8 cellular contexts compared by ENCODE assay signal in the genomic region with DNA sequence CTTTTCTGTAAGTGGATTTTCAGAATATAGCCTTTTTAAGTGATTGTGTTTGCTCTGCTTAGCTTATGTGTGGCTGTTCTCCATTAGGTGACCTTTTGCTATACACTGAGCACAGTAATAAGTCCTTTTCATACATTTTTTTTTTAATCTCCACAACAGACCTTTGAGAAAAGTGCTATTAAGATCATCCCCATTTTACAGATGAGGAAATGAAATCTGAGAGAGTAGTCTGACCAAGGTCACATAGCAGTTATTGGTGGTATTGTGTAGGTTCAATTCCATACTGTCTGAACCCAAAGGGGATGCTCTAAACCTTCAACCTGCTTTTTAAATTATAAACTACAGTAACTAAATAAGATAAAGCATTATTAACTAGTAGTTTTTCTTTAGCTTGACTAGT.
A peak's percentile ranks its signal among the peaks of the same experiment; 100 is the strongest.
DNase-seq lines count a peak whose midpoint lies in the region; ATAC-seq and TF ChIP-seq lines count a peak whose summit lies in the region.

No MANE protein-coding gene starts in this region.

- H3K36me3 Mint-ChIP-seq in nephron (ENCODE audit: low read depth) = peaks cover 10% of the 10 kb centered on the region

- H3K27ac Mint-ChIP-seq in nephron = peak overlapping the region; percentile 99

- H3K9me3 ChIP-seq in BLaER1 = no peaks in the 10 kb centered on the region

- peak overlapping the region; percentile 99 for H3K4me3 ChIP-seq in BLaER1
- peak overlapping the region; percentile 98 for H3K4me3 ChIP-seq in LNCaP clone FGC (ENCODE audit: low read depth, low read length)
- peak overlapping the region; percentile 84 for H3K4me3 ChIP-seq in coronary artery

- H3K4me2 ChIP-seq in BLaER1 = peak overlapping the region; percentile 94

- H3K27me3 Mint-ChIP-seq in nephron (ENCODE audit: low read depth) = no peaks in the 10 kb centered on the region

- H3K9me3 Mint-ChIP-seq in nephron = no peaks in the 10 kb centered on the region

- H3K27me3 ChIP-seq in BLaER1 = no peaks in the 10 kb centered on the region

- TF ChIP-seq CTCF in LNCaP clone FGC (IDR thresholded peaks at IDR 0.05; ENCODE audit: control insufficient read depth, extremely low read depth, insufficient read depth) (no peak), coronary artery (IDR thresholded peaks at IDR 0.05) (no peak), nephron (IDR thresholded peaks at IDR 0.05; ENCODE audit: unreplicated experiment in 3 of 3) (no peak)

- ATAC-seq in HG02852 (IDR thresholded peaks at IDR 0.05; ENCODE audit: unreplicated experiment) = no peak

- peaks cover 66% of the 10 kb centered on the region for H4K20me1 ChIP-seq in BLaER1

- peaks cover 28% of the 10 kb centered on the region for H3K36me3 ChIP-seq in BLaER1

- H3K9ac ChIP-seq in BLaER1 = peak overlapping the region; percentile 99

- peak overlapping the region; percentile 93 to 97 (median 95) for H3K4me3 Mint-ChIP-seq in nephron

- peaks cover 46% of the 10 kb centered on the region for H3K4me1 Mint-ChIP-seq in nephron

- no peak for DNase-seq in LNCaP clone FGC (ENCODE audit: low read depth)
- DNase-seq in coronary artery (ENCODE audit: low spot score) = no peak
- DNase-seq in pons (ENCODE audit: low spot score) = no peak
- no peak for DNase-seq in activated CD4-positive, alpha-beta T cell treated with anti-CD3 and anti-CD28 coated beads, Interleukin-2, amount 50 U/mL, for 1 hour
- DNase-seq in effector CD4-positive, alpha-beta T cell = no peak

- H3K4me1 ChIP-seq in BLaER1 = peaks cover 37% of the 10 kb centered on the region

- H3K27ac ChIP-seq in BLaER1 (no peak overlapping the region; the same call in 1 of the 2 replicates), coronary artery (peak overlapping the region in 1 of 2 donors; percentile 98)
